Comparison of ENCODE assay signal across 16 cellular contexts in genomic region chr6:157707576-157707975, GRCh38.
A peak's percentile ranks its signal among the peaks of the same experiment; 100 is the strongest.
DNase-seq lines count a peak whose midpoint lies in the region; ATAC-seq, FAIRE-seq and TF ChIP-seq lines count a peak whose summit lies in the region.
"Had no signal": no experiment of that assay in that cellular context is flagged by ENCODE, and none has a peak within 500 bp of the region (broad histone marks: within the 10 kb centered on the region; RNA-seq: fewer than 3 reads in every experiment).

No MANE protein-coding gene starts in this region.

- no peaks in the 10 kb centered on the region for H3K4me1 ChIP-seq in A549
- H3K4me1 ChIP-seq in HUES64 (ENCODE audit: insufficient read depth, low read length) = peaks cover 12% of the 10 kb centered on the region
- peaks cover 3% of the 10 kb centered on the region for H3K4me1 ChIP-seq in iPS DF 6.9 (ENCODE audit: control insufficient read depth, insufficient read depth, low read length)
- H3K4me1 ChIP-seq: BLaER1, HAP-1 had no signal

- no peak for ATAC-seq in A549
- ATAC-seq: GM12878 had no signal

- TF ChIP-seq EP300 in A549 (IDR thresholded peaks at IDR 0.05) = no peak

- H3K27me3 Mint-ChIP-seq in activated T-cell treated with anti-CD3 and anti-CD28 coated beads, Interleukin-2, amount 50 U/mL, for 24 hours = no peaks in the 10 kb centered on the region

- CTCF ChIA-PET in A549 (lab: Yijun Ruan, JAX) = no interaction called here

- H3K27ac ChIP-seq in A549 (no peak overlapping the region), HUES64 (ENCODE audit: low read depth, low read length) (peak overlapping the region; percentile 74), iPS DF 6.9 (ENCODE audit: low read length) (peak overlapping the region; percentile 56)
- H3K27ac ChIP-seq: 22Rv1, BLaER1 had no signal

- H3K27me3 ChIP-seq in HUES64 (ENCODE audit: insufficient read depth, low read length) (no peaks in the 10 kb centered on the region), iPS DF 6.9 (ENCODE audit: control insufficient read depth, insufficient read depth, low read length) (no peaks in the 10 kb centered on the region)
- H3K27me3 ChIP-seq: BLaER1 had no signal

- H3K9me3 ChIP-seq in A549 (no peaks in the 10 kb centered on the region), HUES64 (ENCODE audit: insufficient read depth, low read depth, low read length) (0 out of 2 replicates have a peak, but pooled peaks cover 4% of the 10 kb centered on the region), iPS DF 6.9 (ENCODE audit: control insufficient read depth, insufficient read depth, low read length) (no peaks in the 10 kb centered on the region)
- H3K9me3 ChIP-seq: HAP-1 had no signal

- TF ChIP-seq CTCF in A549 (IDR thresholded peaks at IDR 0.05) (no peak), GM10266 (IDR thresholded peaks at IDR 0.05; ENCODE audit: control insufficient read depth, insufficient read depth, low read depth, missing control alignments) (no peak)

- H3K27ac Mint-ChIP-seq in activated T-cell treated with anti-CD3 and anti-CD28 coated beads, Interleukin-2, amount 50 U/mL, for 24 hours = no peak overlapping the region

- TF ChIP-seq POLR2A in A549 (IDR thresholded peaks at IDR 0.05; ENCODE audit: low read length) = no peak

- 71% methylated on average over 6 of the region's 6 CpGs for WGBS in A549 (ENCODE audit: missing lambda C conversion rate)
- 79% methylated on average over 6 of the region's 6 CpGs for WGBS in HUES64
- WGBS in iPS DF 6.9 (ENCODE audit: insufficient coverage, insufficient read length) = no CpG with 5 or more reads among the region's 6 CpGs

- H3K36me3 ChIP-seq in HUES64 (ENCODE audit: insufficient read depth, low read length) (no peaks in the 10 kb centered on the region), iPS DF 6.9 (ENCODE audit: control insufficient read depth, insufficient read depth, low read length) (no peaks in the 10 kb centered on the region)
- H3K36me3 ChIP-seq: BLaER1, HAP-1 had no signal

- H3K4me3 ChIP-seq in A549 (no peak overlapping the region), HUES64 (ENCODE audit: low read length) (no peak overlapping the region), iPS DF 6.9 (ENCODE audit: low read length) (no peak overlapping the region)
- H3K4me3 ChIP-seq: BLaER1, GM12878, HAP-1 had no signal

- no peak for TF ChIP-seq RAD21 in A549 (conservative IDR thresholded peaks at IDR 0.05 in 1 of 2, IDR thresholded peaks at IDR 0.05 in 1 of 2)

- no peak for FAIRE-seq in A549 (lab: Jason Lieb, UNC)
- FAIRE-seq: GM12878, GM18507, HTR-8/SVneo had no signal

- no peak overlapping the region for H3K4me3 Mint-ChIP-seq in activated T-cell treated with anti-CD3 and anti-CD28 coated beads, Interleukin-2, amount 50 U/mL, for 24 hours
- H3K4me3 Mint-ChIP-seq: CD8-positive, alpha-beta memory T cell had no signal

- POLR2A ChIA-PET in A549 (lab: Yijun Ruan, JAX) = no interaction called here

- no peaks in the 10 kb centered on the region for H3K9me3 Mint-ChIP-seq in activated T-cell treated with anti-CD3 and anti-CD28 coated beads, Interleukin-2, amount 50 U/mL, for 24 hours
- H3K9me3 Mint-ChIP-seq: CD8-positive, alpha-beta memory T cell had no signal

- H3K4me2 ChIP-seq in A549 = no peak overlapping the region
- H3K4me2 ChIP-seq: BLaER1 had no signal

- no peak overlapping the region for H3K9ac ChIP-seq in HUES64 (ENCODE audit: low read depth, low read length)
- H3K9ac ChIP-seq: BLaER1 had no signal

- H3K36me3 Mint-ChIP-seq in activated T-cell treated with anti-CD3 and anti-CD28 coated beads, Interleukin-2, amount 50 U/mL, for 24 hours (ENCODE audit: low read depth) = no peaks in the 10 kb centered on the region
- H3K36me3 Mint-ChIP-seq: CD8-positive, alpha-beta memory T cell had no signal

- peak; percentile 3 for DNase-seq in activated T-cell treated with anti-CD3 and anti-CD28 coated beads, Interleukin-2, amount 50 U/mL, for 24 hours
- DNase-seq in activated T-cell treated with anti-CD3 and anti-CD28 coated beads, Interleukin-2, amount 50 U/mL, for 1 hour = no peak
- no peak for DNase-seq in A549 (ENCODE audit: low read depth in 1 of 2, low spot score in 1 of 2)
- no peak for DNase-seq in iPS DF 6.9 (ENCODE audit: low read depth, low spot score)
- no peak for DNase-seq in NCI-H774 (lab: John Stamatoyannopoulos, UW)
- DNase-seq in DMS 273 treated with DMSO at 0.1 percent for 48 hours (lab: John Stamatoyannopoulos, UW) = no peak
- no peak for DNase-seq in GM10266 (ENCODE audit: extremely low spot score)
- DNase-seq: AML-193; CD8-positive, alpha-beta memory T cell had no signal

- H3K4me1 Mint-ChIP-seq in activated T-cell treated with anti-CD3 and anti-CD28 coated beads, Interleukin-2, amount 50 U/mL, for 24 hours (ENCODE audit: low read depth) = peaks cover 3% of the 10 kb centered on the region
- H3K4me1 Mint-ChIP-seq: CD8-positive, alpha-beta memory T cell had no signal

TF ChIP-seq in A549, 52 proteins besides CTCF, POLR2A, EP300 and RAD21:
- TF ChIP-seq MAFK (IDR thresholded peaks at IDR 0.05; ENCODE audit: partially characterized antibody) (peak; percentile 20), FOSL2 (IDR thresholded peaks at IDR 0.05) (no peak), FOSL2 (CRISPR knock-in tag; IDR thresholded peaks at IDR 0.05) (no peak), ZFP36 (IDR thresholded peaks at IDR 0.05; ENCODE audit: borderline replicate concordance, partially characterized antibody) (no peak)

Comparison
In these comparisons a context has a peak if more than half of its experiments do, and no peak if none do; other contexts are left out.
1. H3K27ac ChIP-seq: peak in HUES64 (single experiment) and iPS DF 6.9 (single experiment); none in A549 (0 of 2).